Comparison of ENCODE assay signal across 34 cellular contexts in genomic region chr4:803884-804283, GRCh38. TPM values are rescaled to one million over a fixed set of nuclear protein-coding genes. Genes with fewer than 3 reads are reported as not detected.
"Had no signal": no experiment of that assay in that cellular context is flagged by ENCODE, and none has a peak within 500 bp of the region (broad histone marks: within the 10 kb centered on the region; RNA-seq: fewer than 3 reads in every experiment).

No MANE protein-coding gene starts in this region.

- H3K36me3 ChIP-seq: brain microvascular endothelial cell, esophagus muscularis mucosa, gastrocnemius medialis, heart left ventricle had no signal

- H3K27ac ChIP-seq: brain microvascular endothelial cell, coronary artery, esophagus muscularis mucosa, foreskin keratinocyte, gastrocnemius medialis, heart left ventricle, WERI-Rb-1 had no signal

- DNase-seq: activated B cell treated with CpG ODN at 0.5 μM for 24 hours; activated CD4-positive, alpha-beta T cell treated with anti-CD3 and anti-CD28 coated beads for 48 hours; activated CD4-positive, alpha-beta T cell treated with anti-CD3 and anti-CD28 coated beads, Interleukin-2, amount 50 U/mL, for 1 hour; activated CD4-positive, alpha-beta T cell treated with anti-CD3 and anti-CD28 coated beads, Interleukin-2, amount 50 U/mL, for 48 hours; activated CD8-positive, alpha-beta memory T cell treated with anti-CD3 and anti-CD28 coated beads for 24 hours; activated CD8-positive, alpha-beta T cell treated with anti-CD3 and anti-CD28 coated beads for 36 hours; activated effector memory CD4-positive, alpha-beta T cell treated with Interleukin-2 at 50 U/mL for 16 hours; activated gamma-delta T cell treated with Interleukin-2 at 50 U/mL for 16 hours; activated naive CD4-positive, alpha-beta T cell treated with anti-CD3 and anti-CD28 coated beads, Interleukin-2, amount 50 U/mL, for 16 hours; activated naive CD4-positive, alpha-beta T cell treated with Interleukin-2 at 50 U/mL for 16 hours; activated T-cell treated with anti-CD3 and anti-CD28 coated beads, Interleukin-2, amount 50 U/mL, for 4 hours; amniotic stem cell; brain microvascular endothelial cell; central memory CD4-positive, alpha-beta T cell; cerebellar nuclear complex; effector memory CD4-positive, alpha-beta T cell; erythroblast; foreskin keratinocyte; gastrocnemius medialis; glutamatergic neuron; heart left ventricle; T-helper 1 cell; T-helper 17 cell; T1000; WERI-Rb-1 had no signal

- H3K27ac Mint-ChIP-seq: activated B cell treated with CpG ODN at 0.5 μM for 24 hours; activated CD8-positive, alpha-beta T cell treated with anti-CD3 and anti-CD28 coated beads for 36 hours; activated naive CD8-positive, alpha-beta T cell; activated T-helper 17 cell treated with anti-CD3 and anti-CD28 coated beads, Interleukin-2, amount 50 U/mL, for 72 hours; dendritic cell treated with granulocyte-macrophage colony-stimulating factor and Interleukin-4, amounts not matched to agents 40 ng/mL and 50 ng/mL, for 4 days; T-helper 17 cell; T-helper 2 cell treated with Interferon-gamma antibody and Interleukin-4, amounts not matched to agents 5 μg/mL and 100 μg/mL, for 36 hours had no signal

- ATAC-seq: activated CD4-positive, CD25-positive, alpha-beta regulatory T cell treated with anti-CD3 and anti-CD28 coated beads, Interleukin-2, amount 50 U/mL, for 24 hours; activated CD8-positive, alpha-beta T cell treated with anti-CD3 and anti-CD28 coated beads for 36 hours; activated T-cell treated with anti-CD3 and anti-CD28 coated beads, Interleukin-2, amount 50 U/mL, for 4 hours; activated T-helper 17 cell treated with anti-CD3 and anti-CD28 coated beads, Interleukin-2, amount 50 U/mL, for 72 hours; foreskin keratinocyte; gastrocnemius medialis; heart left ventricle; T-helper 17 cell had no signal

- H3K4me1 ChIP-seq: gastrocnemius medialis, heart left ventricle had no signal

- H3K9me3 Mint-ChIP-seq: activated CD8-positive, alpha-beta T cell treated with anti-CD3 and anti-CD28 coated beads for 36 hours; activated T-helper 17 cell treated with anti-CD3 and anti-CD28 coated beads, Interleukin-2, amount 50 U/mL, for 72 hours; dendritic cell treated with granulocyte-macrophage colony-stimulating factor and Interleukin-4, amounts not matched to agents 40 ng/mL and 50 ng/mL, for 4 days had no signal

- FAIRE-seq: astrocyte, bronchial epithelial cell had no signal

- H3K9me3 ChIP-seq: esophagus muscularis mucosa, gastrocnemius medialis had no signal

- H3K4me3 Mint-ChIP-seq: activated B cell treated with CpG ODN at 0.5 μM for 24 hours; activated CD8-positive, alpha-beta T cell treated with anti-CD3 and anti-CD28 coated beads for 36 hours; activated naive CD8-positive, alpha-beta T cell; activated T-cell treated with anti-CD3 and anti-CD28 coated beads, Interleukin-2, amount 50 U/mL, for 4 hours; activated T-helper 17 cell treated with anti-CD3 and anti-CD28 coated beads, Interleukin-2, amount 50 U/mL, for 72 hours; dendritic cell treated with granulocyte-macrophage colony-stimulating factor and Interleukin-4, amounts not matched to agents 40 ng/mL and 50 ng/mL, for 4 days; T-helper 17 cell; T-helper 2 cell treated with Interferon-gamma antibody and Interleukin-4, amounts not matched to agents 5 μg/mL and 100 μg/mL, for 36 hours had no signal

- H3K4me3 ChIP-seq: coronary artery, esophagus muscularis mucosa, gastrocnemius medialis, heart left ventricle had no signal

RNA-seq across cellular contexts. Expression of gene CPLX1, which starts 22.0 kb away (rescaled TPM):
- total RNA-seq: activated B cell treated with CpG ODN at 0.5 μM for 24 hours; activated CD8-positive, alpha-beta T cell treated with anti-CD3 and anti-CD28 coated beads for 36 hours; bronchial epithelial cell had no signal
